Comparison of ENCODE assay signal across 8 cellular contexts in the genomic region with DNA sequence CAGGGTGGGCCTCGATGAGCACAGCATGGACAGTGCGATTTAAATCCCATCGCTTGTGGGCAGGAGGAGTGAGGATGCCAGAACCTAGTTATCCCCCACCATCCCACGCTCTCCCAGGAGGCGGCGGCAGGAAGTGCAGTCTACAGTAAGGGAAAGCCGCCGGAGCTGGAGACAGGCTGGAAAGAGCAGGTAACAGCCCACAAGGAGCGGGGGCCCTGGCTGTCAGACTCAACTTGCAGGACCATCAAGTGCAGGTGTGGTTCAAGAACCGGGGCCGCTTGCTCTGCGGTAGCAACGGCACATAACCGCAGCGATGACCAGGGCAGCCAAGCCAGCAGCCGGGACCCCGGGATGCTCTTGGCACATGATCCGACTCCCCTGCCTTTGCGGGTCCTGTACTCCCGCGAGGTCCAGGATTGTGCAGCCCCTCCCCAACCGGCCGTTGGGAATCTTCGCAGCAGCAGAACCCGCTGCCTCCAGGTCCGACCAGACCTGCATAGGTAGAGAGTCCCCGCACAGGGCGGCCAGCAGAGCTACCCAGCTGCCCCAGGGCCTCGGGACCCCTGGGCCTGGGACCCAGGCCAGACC.
DNase-seq lines count a peak whose midpoint lies in the region; ATAC-seq and TF ChIP-seq lines count a peak whose summit lies in the region.

No MANE protein-coding gene starts in this region.

- H3K4me3 ChIP-seq in psoas muscle, result peak overlapping the region; percentile 54
- H3K4me3 ChIP-seq in SJCRH30, result no peak overlapping the region

- peak overlapping the region; percentile 57 for H3K27ac Mint-ChIP-seq in activated naive CD8-positive, alpha-beta T cell treated with anti-CD3 and anti-CD28 coated beads, Interleukin-2, amount 10 ng/mL, durations not matched to agents 7 days and 5 days

- no peaks in the 10 kb centered on the region for H3K9me3 ChIP-seq in psoas muscle
- no peaks in the 10 kb centered on the region for H3K9me3 ChIP-seq in SJCRH30 (replicated peaks)

- H3K4me1 ChIP-seq in psoas muscle (peaks cover 6% of the 10 kb centered on the region), SJCRH30 (no peaks in the 10 kb centered on the region)

- peaks cover 3% of the 10 kb centered on the region for H3K9me3 Mint-ChIP-seq in activated naive CD8-positive, alpha-beta T cell treated with anti-CD3 and anti-CD28 coated beads, Interleukin-2, amount 10 ng/mL, durations not matched to agents 7 days and 5 days

- H3K27me3 ChIP-seq in psoas muscle (ENCODE audit: insufficient read depth in 3 of 3, low read length in 2 of 3) (peaks cover 0 to 38% (median 2%) of the 10 kb centered on the region in 3 donors), SJCRH30 (no peaks in the 10 kb centered on the region)

- 10 to 12% (median 10%) methylated on average over 29 of the region's 29 CpGs for WGBS in psoas muscle, 3 donors

- peaks cover 8% of the 10 kb centered on the region for H3K4me1 Mint-ChIP-seq in activated naive CD8-positive, alpha-beta T cell treated with anti-CD3 and anti-CD28 coated beads, Interleukin-2, amount 10 ng/mL, durations not matched to agents 7 days and 5 days

- peak overlapping the region; percentile 92 for H3K4me3 Mint-ChIP-seq in activated naive CD8-positive, alpha-beta T cell treated with anti-CD3 and anti-CD28 coated beads, Interleukin-2, amount 10 ng/mL, durations not matched to agents 7 days and 5 days

- H3K27me3 Mint-ChIP-seq in activated naive CD8-positive, alpha-beta T cell treated with anti-CD3 and anti-CD28 coated beads, Interleukin-2, amount 10 ng/mL, durations not matched to agents 7 days and 5 days, result peaks cover 39% of the 10 kb centered on the region

- POLR2A ChIA-PET in activated naive CD8-positive, alpha-beta T cell treated with anti-CD3 and anti-CD28 coated beads, Interleukin-2, amount 10 ng/mL, durations not matched to agents 7 days and 5 days (lab: Charles Lee), result no interaction called here

- intact Hi-C loops in psoas muscle (cut with DNase I), result no loop called here

- no peaks in the 10 kb centered on the region for H3K36me3 Mint-ChIP-seq in activated naive CD8-positive, alpha-beta T cell treated with anti-CD3 and anti-CD28 coated beads, Interleukin-2, amount 10 ng/mL, durations not matched to agents 7 days and 5 days

- peak; percentile 5 for ATAC-seq in HG03159 (IDR thresholded peaks at IDR 0.05; ENCODE audit: unreplicated experiment)
- ATAC-seq in activated naive CD8-positive, alpha-beta T cell treated with anti-CD3 and anti-CD28 coated beads, Interleukin-2, amount 10 ng/mL, durations not matched to agents 7 days and 5 days (ENCODE audit: low read depth), result peak; percentile 6
- peak; percentile 28 to 59 (median 52) for ATAC-seq in psoas muscle
- ATAC-seq in GM21390 (IDR thresholded peaks at IDR 0.05; ENCODE audit: unreplicated experiment), result no peak
- no peak for ATAC-seq in HG02970 (IDR thresholded peaks at IDR 0.05; ENCODE audit: low FRiP score, unreplicated experiment)

- H3K36me3 ChIP-seq in psoas muscle (ENCODE audit: insufficient read depth in 1 of 2, low read depth in 1 of 2), result no peaks in the 10 kb centered on the region
- H3K36me3 ChIP-seq in SJCRH30, result no peaks in the 10 kb centered on the region

- TF ChIP-seq CTCF in psoas muscle (IDR thresholded peaks at IDR 0.05), result no peak

- DNase-seq in ELF-1 (ENCODE audit: low read depth, low spot score) (peak; percentile 86), hypothalamus (lab: John Stamatoyannopoulos, UW) (peak in 28 of 51 donors; percentile 23 to 78 (median 54)), psoas muscle (no peak), SJCRH30 (no peak)
- DNase-seq in activated naive CD8-positive, alpha-beta T cell treated with anti-CD3 and anti-CD28 coated beads, Interleukin-2, amount 10 ng/mL, durations not matched to agents 7 days and 5 days, result no peak

- H3K27ac ChIP-seq in psoas muscle, result no peak overlapping the region
- H3K27ac ChIP-seq in SJCRH30, result no peak overlapping the region

Comparison
In these comparisons a context has a peak if more than half of its experiments do, and no peak if none do; other contexts are left out.
1. DNase-seq: peak in ELF-1 (single experiment) and hypothalamus (28 of 51); none in activated naive CD8-positive, alpha-beta T cell treated with anti-CD3 and anti-CD28 coated beads, Interleukin-2, amount 10 ng/mL, durations not matched to agents 7 days and 5 days (single experiment), psoas muscle (0 of 2) and SJCRH30 (0 of 2).
2. ATAC-seq: peak in HG03159 (single experiment), activated naive CD8-positive, alpha-beta T cell treated with anti-CD3 and anti-CD28 coated beads, Interleukin-2, amount 10 ng/mL, durations not matched to agents 7 days and 5 days (single experiment) and psoas muscle (4 of 4); none in GM21390 (single experiment) and HG02970 (single experiment).